9 cellular contexts compared by ENCODE assay signal in the genomic region with DNA sequence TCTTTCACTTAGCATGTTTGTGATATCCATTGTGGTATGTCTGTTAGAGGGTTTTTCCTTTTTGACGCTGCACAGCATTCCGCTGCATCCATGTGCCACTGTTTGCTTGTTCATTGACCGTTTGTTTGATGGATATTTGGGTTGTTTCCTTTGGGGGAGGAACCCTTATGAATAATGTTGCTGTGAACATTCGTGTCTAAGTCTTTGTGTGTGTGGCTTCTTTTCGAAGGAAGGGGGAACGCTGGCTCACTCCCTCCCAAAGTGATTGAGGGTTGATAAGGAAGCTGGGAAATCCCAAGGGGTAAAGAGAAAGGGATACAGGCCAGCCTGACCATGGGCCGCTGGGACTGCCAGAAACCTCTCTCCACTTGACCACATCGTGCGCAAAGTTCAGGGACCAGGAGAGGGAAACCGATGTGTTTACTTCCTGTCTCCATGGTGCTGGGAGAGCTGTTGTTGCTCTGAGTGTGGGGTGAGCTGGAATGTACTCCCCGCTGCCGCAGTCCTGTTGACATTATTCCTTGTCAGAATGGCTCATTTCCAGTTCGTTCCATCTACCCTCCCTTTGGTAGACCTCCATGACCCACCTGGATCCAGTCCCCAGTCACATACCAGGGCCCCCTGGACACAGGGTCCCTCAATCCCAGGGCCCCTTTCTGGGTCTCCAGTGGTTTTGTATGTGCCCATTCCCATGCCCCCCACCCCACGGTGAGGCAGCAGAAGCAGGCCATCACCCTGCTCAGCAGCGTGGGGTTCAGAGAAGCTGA. TPM values are rescaled to one million over a fixed set of nuclear protein-coding genes. Genes with fewer than 3 reads are reported as not detected.
DNase-seq lines count a peak whose midpoint lies in the region; ATAC-seq and TF ChIP-seq lines count a peak whose summit lies in the region.
"Had no signal": no experiment of that assay in that cellular context is flagged by ENCODE, and none has a peak within 500 bp of the region (broad histone marks: within the 10 kb centered on the region; RNA-seq: fewer than 3 reads in every experiment).

No MANE protein-coding gene starts in this region.

- DNase-seq in RWPE2 (ENCODE audit: low spot score) (peak; percentile 34), fibroblast of pulmonary artery (ENCODE audit: low read depth) (peak; percentile 99), neural crest cell (ENCODE audit: low read depth, low spot score) (no peak), T-helper 17 cell (no peak), HPDE6-E6E7 (ENCODE audit: extremely low spot score) (no peak), foreskin melanocyte (no peak)
- no peak for DNase-seq in activated CD4-positive, alpha-beta T cell treated with anti-CD3 and anti-CD28 coated beads, Interleukin-2, amount 10 ng/mL, durations not matched to agents 7 days and 5 days

- H3K4me3 Mint-ChIP-seq in neural crest cell (no peak overlapping the region), T-helper 17 cell (no peak overlapping the region)
- H3K4me3 Mint-ChIP-seq in activated CD4-positive, alpha-beta T cell treated with anti-CD3 and anti-CD28 coated beads, Interleukin-2, amount 10 ng/mL, durations not matched to agents 7 days and 5 days: no peak overlapping the region

- no peaks in the 10 kb centered on the region for H3K27me3 Mint-ChIP-seq in neural crest cell (ENCODE audit: low read depth)
- no peaks in the 10 kb centered on the region for H3K27me3 Mint-ChIP-seq in T-helper 17 cell
- no peaks in the 10 kb centered on the region for H3K27me3 Mint-ChIP-seq in activated CD4-positive, alpha-beta T cell treated with anti-CD3 and anti-CD28 coated beads, Interleukin-2, amount 10 ng/mL, durations not matched to agents 7 days and 5 days

- H3K36me3 Mint-ChIP-seq in neural crest cell (ENCODE audit: low read depth): peaks cover 10% of the 10 kb centered on the region
- peaks cover 10% of the 10 kb centered on the region for H3K36me3 Mint-ChIP-seq in T-helper 17 cell (ENCODE audit: low read depth)
- H3K36me3 Mint-ChIP-seq in activated CD4-positive, alpha-beta T cell treated with anti-CD3 and anti-CD28 coated beads, Interleukin-2, amount 10 ng/mL, durations not matched to agents 7 days and 5 days (ENCODE audit: low read depth): no peaks in the 10 kb centered on the region

- H3K9me3 Mint-ChIP-seq in neural crest cell: peaks cover 8% of the 10 kb centered on the region
- peaks cover 2% of the 10 kb centered on the region for H3K9me3 Mint-ChIP-seq in activated CD4-positive, alpha-beta T cell treated with anti-CD3 and anti-CD28 coated beads, Interleukin-2, amount 10 ng/mL, durations not matched to agents 7 days and 5 days

- no peak for TF ChIP-seq CTCF in RWPE2 (IDR thresholded peaks at IDR 0.05; ENCODE audit: poor library complexity, severe bottlenecking)
- TF ChIP-seq CTCF in fibroblast of pulmonary artery (IDR thresholded peaks at IDR 0.05; ENCODE audit: low read length, missing control alignments): no peak
- TF ChIP-seq CTCF in neural crest cell (conservative IDR thresholded peaks at IDR 0.05): no peak

- no peaks in the 10 kb centered on the region for H3K9me3 ChIP-seq in RWPE2 (ENCODE audit: severe bottlenecking)
- no peaks in the 10 kb centered on the region for H3K9me3 ChIP-seq in T-helper 17 cell (ENCODE audit: control insufficient read depth, low read length, poor library complexity, severe bottlenecking)

- H3K27ac ChIP-seq in ACC112 (ENCODE audit: low read depth, low read length): peak overlapping the region; percentile 87
- no peak overlapping the region for H3K27ac ChIP-seq in RWPE2 (ENCODE audit: poor library complexity, severe bottlenecking)
- H3K27ac ChIP-seq: C4-2B had no signal

- peaks cover 20% of the 10 kb centered on the region for H3K4me1 Mint-ChIP-seq in neural crest cell
- peaks cover 2% of the 10 kb centered on the region for H3K4me1 Mint-ChIP-seq in T-helper 17 cell
- no peaks in the 10 kb centered on the region for H3K4me1 Mint-ChIP-seq in activated CD4-positive, alpha-beta T cell treated with anti-CD3 and anti-CD28 coated beads, Interleukin-2, amount 10 ng/mL, durations not matched to agents 7 days and 5 days

- peaks cover 31% of the 10 kb centered on the region for H3K4me1 ChIP-seq in ACC112 (ENCODE audit: control insufficient read depth, insufficient read depth, low read length, unreplicated experiment)
- H3K4me1 ChIP-seq in RWPE2 (ENCODE audit: insufficient read depth, poor library complexity, severe bottlenecking): peaks cover 9% of the 10 kb centered on the region

- H3K27ac Mint-ChIP-seq in neural crest cell (ENCODE audit: unreplicated experiment) (peak overlapping the region; percentile 81), T-helper 17 cell (no peak overlapping the region)
- H3K27ac Mint-ChIP-seq in activated CD4-positive, alpha-beta T cell treated with anti-CD3 and anti-CD28 coated beads, Interleukin-2, amount 10 ng/mL, durations not matched to agents 7 days and 5 days: no peak overlapping the region

- H2AFZ ChIP-seq in ACC112 (ENCODE audit: low read length, unreplicated experiment): no peak overlapping the region

- H3K27me3 ChIP-seq in ACC112 (ENCODE audit: insufficient read depth, low read length) (no peaks in the 10 kb centered on the region), RWPE2 (ENCODE audit: insufficient read depth, poor library complexity, severe bottlenecking) (no peaks in the 10 kb centered on the region)

- no peaks in the 10 kb centered on the region for H3K79me2 ChIP-seq in ACC112 (ENCODE audit: control insufficient read depth, insufficient read depth, low read length, unreplicated experiment)

- H3K4me3 ChIP-seq in ACC112 (ENCODE audit: low read depth, low read length) (no peak overlapping the region; the same call in 1 of the 2 replicates), RWPE2 (ENCODE audit: severe bottlenecking) (no peak overlapping the region), fibroblast of pulmonary artery (replicated peaks; ENCODE audit: low read depth, low read length) (no peak overlapping the region)

- no peak for ATAC-seq in RWPE2 (ENCODE audit: low read depth)
- no peak for ATAC-seq in T-helper 17 cell

- POLR2A ChIA-PET in activated CD4-positive, alpha-beta T cell treated with anti-CD3 and anti-CD28 coated beads, Interleukin-2, amount 10 ng/mL, durations not matched to agents 7 days and 5 days (lab: Charles Lee): no interaction called here

- CTCF ChIA-PET in activated CD4-positive, alpha-beta T cell treated with anti-CD3 and anti-CD28 coated beads, Interleukin-2, amount 10 ng/mL, durations not matched to agents 7 days and 5 days (lab: Charles Lee): interaction anchor here (1.1 kb wide), 1 partner anchor 18 kb away, joined by 3 read pairs; no protein-coding TSS in a partner anchor

- H3K36me3 ChIP-seq in ACC112 (ENCODE audit: insufficient read depth, low read length): no peaks in the 10 kb centered on the region
- no peaks in the 10 kb centered on the region for H3K36me3 ChIP-seq in RWPE2 (ENCODE audit: low read depth)

RNA-seq across cellular contexts. Expression of gene HS1BP3, which starts 39.6 kb away (rescaled TPM):
- total RNA-seq in neural crest cell: 19.4 and 19.6 TPM in 2 replicates
- 10 to 100 TPM; 12.8 to 13.7 TPM for total RNA-seq in T-helper 17 cell
- 10 to 100 TPM; 14.1 to 14.4 TPM for total RNA-seq in activated CD4-positive, alpha-beta T cell treated with anti-CD3 and anti-CD28 coated beads, Interleukin-2, amount 10 ng/mL, durations not matched to agents 7 days and 5 days

RNA-seq across cellular contexts. Expression of gene GDF7, which starts 55.7 kb away (rescaled TPM):
- total RNA-seq in neural crest cell (0.36 and 0.40 TPM in 2 replicates), T-helper 17 cell (under 1 TPM; 0.16 to 0.72 TPM)
- total RNA-seq in activated CD4-positive, alpha-beta T cell treated with anti-CD3 and anti-CD28 coated beads, Interleukin-2, amount 10 ng/mL, durations not matched to agents 7 days and 5 days: not detected

Comparison
In these comparisons a context has a peak if more than half of its experiments do, and no peak if none do; other contexts are left out.
1. DNase-seq: peak in RWPE2 (single experiment) and fibroblast of pulmonary artery (single experiment); none in neural crest cell (single experiment), T-helper 17 cell (0 of 3), HPDE6-E6E7 (single experiment), activated CD4-positive, alpha-beta T cell treated with anti-CD3 and anti-CD28 coated beads, Interleukin-2, amount 10 ng/mL, durations not matched to agents 7 days and 5 days (single experiment) and foreskin melanocyte (single experiment).